In genomic region chr17:33291248-33292183, GRCh38 we compare ENCODE assay signal across 9 cellular contexts. TPM values are rescaled to one million over a fixed set of nuclear protein-coding genes. Genes with fewer than 3 reads are reported as not detected.
DNase-seq lines count a peak whose midpoint lies in the region; ATAC-seq, FAIRE-seq and TF ChIP-seq lines count a peak whose summit lies in the region.
"Had no signal": no experiment of that assay in that cellular context is flagged by ENCODE, and none has a peak within 500 bp of the region (broad histone marks: within the 10 kb centered on the region; RNA-seq: fewer than 3 reads in every experiment).

No MANE protein-coding gene starts in this region.

- peak; percentile 22 for DNase-seq in stimulated activated CD4-positive, alpha-beta T cell treated with anti-CD3 and anti-CD28 coated beads, Interleukin-15, amount 100 ng/mL, for 24 hours
- no peak for DNase-seq in stimulated activated CD4-positive, alpha-beta T cell treated with anti-CD3 and anti-CD28 coated beads, Interleukin-2, amount 100 ng/mL, for 48 hours
- peak in 2 of 4 donors; percentile 12 to 22 for DNase-seq in body of pancreas
- peak; percentile 80 for DNase-seq in kidney
- DNase-seq in transverse colon: peak; percentile 16
- no peak for DNase-seq in A172 (ENCODE audit: low spot score)
- no peak for DNase-seq in NCI-H2196 treated with DMSO at 0.1 percent for 48 hours (lab: John Stamatoyannopoulos, UW; ENCODE audit: unreplicated experiment)

- TF ChIP-seq CTCF in body of pancreas (IDR thresholded peaks at IDR 0.05) (peak in 1 of 7 experiments; percentile 16), kidney (IDR thresholded peaks at IDR 0.05; ENCODE audit: borderline replicate concordance, extremely low read depth, insufficient read depth) (no peak), transverse colon (IDR thresholded peaks at IDR 0.05) (no peak)

- no peak for TF ChIP-seq EP300 in transverse colon (IDR thresholded peaks at IDR 0.05; ENCODE audit: low read depth)

- H3K27ac ChIP-seq in body of pancreas: no peak overlapping the region
- H3K27ac ChIP-seq in kidney (ENCODE audit: low read depth in 2 of 2, low read length in 2 of 2): no peak overlapping the region
- H3K27ac ChIP-seq in transverse colon: no peak overlapping the region

- in situ Hi-C loops in transverse colon (cut with MboI; ENCODE audit: low pct_ligation_motif_present in 1 of 4, low pct_unique_long_range_greater_than_20kb in 1 of 4, low sequenced_read_pairs in 3 of 4): no loop called here

- H3K36me3 ChIP-seq in body of pancreas (replicated peaks in 1 of 2; ENCODE audit: insufficient read depth in 1 of 2, low read depth in 2 of 2) (no peaks in the 10 kb centered on the region), kidney (ENCODE audit: control insufficient read depth in 1 of 2, insufficient read depth in 2 of 2, low read length in 2 of 2) (no peaks in the 10 kb centered on the region), transverse colon (no peaks in the 10 kb centered on the region)

- WGBS in body of pancreas, 2 donors: 0 to 1% methylated on average over 6 to 96 of the region's 104 CpGs
- WGBS in transverse colon (ENCODE audit: low coverage in 1 of 2), 2 donors: 6% methylated on average over 78 of the region's 104 CpGs; no CpG with 5 or more reads in 1 of the 2 donors

- no peaks in the 10 kb centered on the region for H3K9me3 ChIP-seq in body of pancreas
- H3K9me3 ChIP-seq in kidney (ENCODE audit: control insufficient read depth in 1 of 2, low read length in 2 of 2): no peaks in the 10 kb centered on the region
- no peaks in the 10 kb centered on the region for H3K9me3 ChIP-seq in transverse colon

- peaks cover 0 to 17% of the 10 kb centered on the region in 2 donors for H3K27me3 ChIP-seq in body of pancreas
- H3K27me3 ChIP-seq in transverse colon: peaks cover 64% of the 10 kb centered on the region

- TF ChIP-seq POLR2A in body of pancreas (IDR thresholded peaks at IDR 0.05) (no peak), transverse colon (IDR thresholded peaks at IDR 0.05) (no peak)

- intact Hi-C loops in body of pancreas (cut with DNase I) (loop anchor here (10.0 kb wide), 1 partner anchor 137 kb away; no protein-coding TSS in a partner anchor), kidney (cut with DNase I) (no loop called here), transverse colon (cut with DNase I; ENCODE audit: low total_unique reads) (no loop called here)

- H3K4me1 ChIP-seq in body of pancreas (peaks cover 19% of the 10 kb centered on the region), kidney (ENCODE audit: control insufficient read depth in 1 of 2, insufficient read depth in 1 of 2, low read depth in 1 of 2, low read length in 2 of 2) (peaks cover 0 to 2% of the 10 kb centered on the region in 2 donors), transverse colon (peaks cover 6 to 13% (median 11%) of the 10 kb centered on the region in 4 donors)

- ATAC-seq in body of pancreas: peak; percentile 21
- no peak for ATAC-seq in GM19452 (IDR thresholded peaks at IDR 0.05; ENCODE audit: unreplicated experiment)

- FAIRE-seq in kidney (lab: Jason Lieb, UNC): no peak
- FAIRE-seq: TTC549 had no signal

- no peak overlapping the region for H3K9ac ChIP-seq in kidney (ENCODE audit: low read length in 2 of 2)

- no peak overlapping the region for H3K4me3 ChIP-seq in body of pancreas
- peak overlapping the region; percentile 29 to 52 for H3K4me3 ChIP-seq in kidney (ENCODE audit: low read length in 2 of 2)
- H3K4me3 ChIP-seq in transverse colon: peak overlapping the region in 3 of 4 donors; percentile 27 to 46 (median 35)

RNA-seq across cellular contexts. Expression of gene ASIC2, which starts 1.6 kb away (rescaled TPM):
- total RNA-seq in body of pancreas (not detected), kidney (2.9 TPM), transverse colon (under 1 TPM in 2 of 4 donors, not detected in 2; 0.16 to 0.55 TPM)
- 0.60 TPM for polyA plus RNA-seq in kidney (ENCODE audit: insufficient read depth, low read depth, low replicate concordance)
- total RNA-seq in A172 (2014; rRNA removed; shearing (Covaris generic)): not detected in 2 replicates

Comparison
In these comparisons a context has a peak if more than half of its experiments do, and no peak if none do; other contexts are left out.
1. DNase-seq: peak in stimulated activated CD4-positive, alpha-beta T cell treated with anti-CD3 and anti-CD28 coated beads, Interleukin-15, amount 100 ng/mL, for 24 hours (single experiment), kidney (single experiment) and transverse colon (single experiment); none in stimulated activated CD4-positive, alpha-beta T cell treated with anti-CD3 and anti-CD28 coated beads, Interleukin-2, amount 100 ng/mL, for 48 hours (0 of 2), A172 (single experiment) and NCI-H2196 treated with DMSO at 0.1 percent for 48 hours (single experiment).
2. H3K4me3 ChIP-seq: peak in kidney (2 of 2) and transverse colon (3 of 4); none in body of pancreas (0 of 2).